6 cellular contexts compared by ENCODE assay signal in genomic region chr2:74088676-74089075, GRCh38. TPM values are rescaled to one million over a fixed set of nuclear protein-coding genes. Genes with fewer than 3 reads are reported as not detected.
DNase-seq lines count a peak whose midpoint lies in the region; ATAC-seq and TF ChIP-seq lines count a peak whose summit lies in the region.
"Not testable (repeated sequence)": the region's sequence is repeated elsewhere in the genome, so short reads cannot be mapped to it uniquely, and the experiment has no call there.

No MANE protein-coding gene starts in this region.

- not testable (repeated sequence) for H4K20me1 ChIP-seq in PC-3 (ENCODE audit: low read length)

- not testable (repeated sequence) for H3K9me3 Mint-ChIP-seq in osteocyte (ENCODE audit: unreplicated experiment); stimulated activated effector memory CD8-positive, alpha-beta T cell treated with anti-CD3 and anti-CD28 coated beads, Interleukin-12 subunit alpha, Interleukin-12 subunit beta, amount 100 ng/mL, for 72 hours

- POLR2A ChIA-PET in PC-3 (lab: Charles Lee; ENCODE audit: unreplicated experiment), result not testable (repeated sequence)

- H3K4me2 ChIP-seq in PC-3 (ENCODE audit: low read length), result not testable (repeated sequence)

- BruUV-seq in PC-3 (replicated peaks; lab: Mats Ljungman, UMichigan), result not testable (repeated sequence)

- intact Hi-C loops in PC-3 (cut with micrococcal nuclease), result not testable (repeated sequence)

- not testable (repeated sequence) for H3K9me2 ChIP-seq in PC-3 (replicated peaks; ENCODE audit: low read length)

- not testable (repeated sequence) for H3K27ac ChIP-seq in PC-3 (ENCODE audit: low read length)

- H3K27me3 Mint-ChIP-seq in osteocyte (ENCODE audit: unreplicated experiment), result not testable (repeated sequence)

- peaks cover 20% of the 10 kb centered on the region for H3K4me1 Mint-ChIP-seq in osteocyte (ENCODE audit: unreplicated experiment)
- H3K4me1 Mint-ChIP-seq in stimulated activated effector memory CD8-positive, alpha-beta T cell treated with anti-CD3 and anti-CD28 coated beads, Interleukin-12 subunit alpha, Interleukin-12 subunit beta, amount 100 ng/mL, for 72 hours, result not testable (repeated sequence)

- H3K4me3 ChIP-seq in PC-3 (ENCODE audit: low read length); epithelial cell of esophagus (ENCODE audit: low read length): not testable (repeated sequence)

- not testable (repeated sequence) for H3K27ac Mint-ChIP-seq in osteocyte (ENCODE audit: unreplicated experiment)
- peak overlapping the region; percentile 41 for H3K27ac Mint-ChIP-seq in stimulated activated effector memory CD8-positive, alpha-beta T cell treated with anti-CD3 and anti-CD28 coated beads, Interleukin-12 subunit alpha, Interleukin-12 subunit beta, amount 100 ng/mL, for 72 hours

- H3K4me3 Mint-ChIP-seq in osteocyte (ENCODE audit: unreplicated experiment); stimulated activated effector memory CD8-positive, alpha-beta T cell treated with anti-CD3 and anti-CD28 coated beads, Interleukin-12 subunit alpha, Interleukin-12 subunit beta, amount 100 ng/mL, for 72 hours: not testable (repeated sequence)

- TF ChIP-seq CTCF in PC-3 (conservative IDR thresholded peaks at IDR 0.05; ENCODE audit: low read depth, low read length); epithelial cell of esophagus (IDR thresholded peaks at IDR 0.05; ENCODE audit: insufficient read depth, low read depth, low read length, missing control alignments); osteocyte (IDR thresholded peaks at IDR 0.05): not testable (repeated sequence)

- peaks cover 19% of the 10 kb centered on the region; the same call in 1 of the 2 replicates for H3K36me3 ChIP-seq in PC-3 (ENCODE audit: low read depth, low read length)

- H2AFZ ChIP-seq in PC-3 (ENCODE audit: low read length), result not testable (repeated sequence)

- not testable (repeated sequence) for ATAC-seq in PC-3; stimulated activated effector memory CD8-positive, alpha-beta T cell treated with anti-CD3 and anti-CD28 coated beads, Interleukin-12 subunit alpha, Interleukin-12 subunit beta, amount 100 ng/mL, for 72 hours

- not testable (repeated sequence) for H3K79me2 ChIP-seq in PC-3 (ENCODE audit: low read length)

- H3K36me3 Mint-ChIP-seq in osteocyte (ENCODE audit: unreplicated experiment), result peaks cover 37% of the 10 kb centered on the region
- H3K36me3 Mint-ChIP-seq in stimulated activated effector memory CD8-positive, alpha-beta T cell treated with anti-CD3 and anti-CD28 coated beads, Interleukin-12 subunit alpha, Interleukin-12 subunit beta, amount 100 ng/mL, for 72 hours, result peaks cover 86% of the 10 kb centered on the region

- CTCF ChIA-PET in PC-3 (lab: Charles Lee), result not testable (repeated sequence)

- peak; percentile 16 for DNase-seq in ELF-1 (ENCODE audit: low read depth, low spot score)
- peak; percentile 11 for DNase-seq in PC-3
- peak; percentile 49 for DNase-seq in RPMI7951 (ENCODE audit: low read depth)
- peak; percentile 26 for DNase-seq in epithelial cell of esophagus (ENCODE audit: low read depth)
- DNase-seq in osteocyte (ENCODE audit: extremely low spot score, unreplicated experiment), result peak; percentile 42
- not testable (repeated sequence) for DNase-seq in stimulated activated effector memory CD8-positive, alpha-beta T cell treated with anti-CD3 and anti-CD28 coated beads, Interleukin-12 subunit alpha, Interleukin-12 subunit beta, amount 100 ng/mL, for 72 hours (ENCODE audit: low spot score in 2 of 2)

- not testable (repeated sequence) for H3K4me1 ChIP-seq in PC-3 (ENCODE audit: insufficient read depth, low read length)

- not testable (repeated sequence) for H3K9ac ChIP-seq in PC-3 (ENCODE audit: low read length)

- H3K9me3 ChIP-seq in PC-3 (ENCODE audit: low read length), result not testable (repeated sequence)

- H3K27me3 ChIP-seq in PC-3 (ENCODE audit: low read length), result not testable (repeated sequence)

- H3F3A ChIP-seq in PC-3 (ENCODE audit: low read length, unreplicated experiment), result not testable (repeated sequence)

RNA-seq across cellular contexts. Expression of gene BOLA3, which starts 59.0 kb away (rescaled TPM):
- total RNA-seq in PC-3 (2014; rRNA removed), result 60.9 and 104 TPM in 2 replicates
- total RNA-seq in RPMI7951 (2014; rRNA removed; shearing (Covaris generic)), result 195 and 214 TPM in 2 replicates
- 22.4 and 23.1 TPM in 2 replicates for total RNA-seq in osteocyte
